Comparison of ENCODE assay signal across 22 cellular contexts in genomic region chr20:34724172-34724571, GRCh38.
"Had no signal": no experiment of that assay in that cellular context is flagged by ENCODE, and none has a peak within 500 bp of the region (broad histone marks: within the 10 kb centered on the region; RNA-seq: fewer than 3 reads in every experiment).

No MANE protein-coding gene starts in this region.

- ATAC-seq: foreskin keratinocyte; gastroesophageal sphincter; left lung; lower lobe of right lung; natural killer cell; pancreas; sciatic nerve; stimulated activated memory B cell treated with anti-CD40 and anti-IgM and Interleukin-4, amounts not matched to agents 10 μg/mL and 1 μg/mL and 100 μg/mL, for 72 hours; stimulated activated naive CD8-positive, alpha-beta T cell treated with anti-CD3 and anti-CD28 coated beads, Interleukin-15, Interleukin-2, amounts not matched to agents 100 U/mL and 50 U/mL, for 24 hours; upper lobe of right lung had no signal

- H3K4me1 ChIP-seq: colonic mucosa, foreskin keratinocyte, left lung, lower lobe of right lung, pancreas, transverse colon, upper lobe of right lung, uterus had no signal

- H3K4me3 ChIP-seq: colonic mucosa, esophagus muscularis mucosa, gastroesophageal sphincter, left lung, lower lobe of right lung, pancreas, thoracic aorta, transverse colon, upper lobe of right lung, uterus had no signal

- H3K27ac ChIP-seq: colonic mucosa, foreskin keratinocyte, gastroesophageal sphincter, left lung, lower lobe of right lung, pancreas, thoracic aorta, transverse colon, upper lobe of right lung, uterus had no signal

- DNase-seq: colonic mucosa; effector CD8-positive, alpha-beta T cell; foreskin keratinocyte; left lung; lower lobe of right lung; natural killer cell; occipital lobe; pancreas; retina; stimulated activated CD4-positive, alpha-beta T cell treated with anti-CD3 and anti-CD28 coated beads, Interleukin-4, amount 100 ng/mL, for 4 hours; stimulated activated naive CD8-positive, alpha-beta T cell treated with anti-CD3 and anti-CD28 coated beads, Interleukin-15, Interleukin-2, amounts not matched to agents 100 U/mL and 50 U/mL, for 24 hours; substantia nigra; transverse colon; upper lobe of right lung; uterus had no signal

- H3K27me3 ChIP-seq: colonic mucosa, esophagus muscularis mucosa, foreskin keratinocyte, gastroesophageal sphincter, left lung, pancreas, transverse colon, upper lobe of right lung, uterus had no signal

- FAIRE-seq: endothelial cell of umbilical vein, keratinocyte, pancreas had no signal

- H3K9me3 ChIP-seq: colonic mucosa, esophagus muscularis mucosa, gastroesophageal sphincter, left lung, lower lobe of right lung, pancreas, thoracic aorta, transverse colon, upper lobe of right lung, uterus had no signal

- H3K36me3 ChIP-seq: uterus had no signal
